Comparison of ENCODE assay signal across 16 cellular contexts in genomic region chr6:145339089-145339488, GRCh38.
"Had no signal": no experiment of that assay in that cellular context is flagged by ENCODE, and none has a peak within 500 bp of the region (broad histone marks: within the 10 kb centered on the region; RNA-seq: fewer than 3 reads in every experiment).

No MANE protein-coding gene starts in this region.

- ATAC-seq: activated T-cell treated with anti-CD3 and anti-CD28 coated beads, Interleukin-2, amount 50 U/mL, for 72 hours; left ventricle myocardium superior; mucosa of descending colon; natural killer cell treated with Interleukin-12 subunit alpha and Interleukin-12 subunit beta and Interleukin-15 and Interleukin-18, amount 100 ng/mL, for 72 hours; right lobe of liver had no signal

- H3K27ac ChIP-seq: right lobe of liver, upper lobe of left lung, vagina had no signal

- DNase-seq: activated CD4-positive, alpha-beta T cell treated with anti-CD3 and anti-CD28 coated beads for 4 hours; activated CD4-positive, alpha-beta T cell treated with anti-CD3 and anti-CD28 coated beads, Interleukin-2, amount 50 U/mL, for 4 hours; activated naive CD4-positive, alpha-beta T cell; activated T-cell treated with anti-CD3 and anti-CD28 coated beads for 4 hours; activated T-cell treated with anti-CD3 and anti-CD28 coated beads, Interleukin-2, amount 50 U/mL, for 72 hours; anterior cingulate cortex; dermis blood vessel endothelial cell; effector CD4-positive, alpha-beta T cell; islet precursor cell; left ventricle myocardium superior; mucosa of descending colon; right lobe of liver; stimulated activated CD4-positive, alpha-beta T cell treated with anti-CD3 and anti-CD28 coated beads, Interleukin-4, amount 100 ng/mL, for 1 hour; upper lobe of left lung had no signal
